8 cellular contexts compared by ENCODE assay signal in the genomic region with DNA sequence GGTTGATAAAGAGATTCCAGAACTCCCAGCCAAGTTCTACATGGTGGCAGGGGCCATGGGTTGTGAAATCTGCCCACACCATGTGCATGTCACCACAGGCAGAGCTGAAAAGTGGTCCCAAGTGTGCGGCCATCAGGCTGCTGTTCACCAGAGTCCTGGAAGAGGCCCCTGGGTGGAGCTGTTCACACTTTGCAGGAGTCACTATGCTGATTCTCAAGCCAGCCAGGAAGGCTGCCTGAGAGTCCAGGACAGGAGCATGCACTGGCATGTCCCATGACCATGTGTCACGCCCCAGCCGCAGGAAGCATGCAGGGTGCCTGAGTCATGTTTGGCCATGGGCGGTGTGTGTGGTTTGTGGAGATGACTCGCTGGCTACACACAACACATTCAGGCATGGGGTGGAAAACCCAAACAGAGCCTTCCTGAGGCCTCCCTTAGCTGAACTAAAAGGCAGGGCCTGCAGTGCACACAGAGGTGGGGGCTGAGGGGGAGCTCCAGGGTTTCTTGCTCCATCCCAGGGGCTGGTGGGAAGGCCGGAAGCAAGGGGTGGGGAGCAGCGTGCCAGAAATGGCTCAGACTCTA. TPM values are rescaled to one million over a fixed set of nuclear protein-coding genes. Genes with fewer than 3 reads are reported as not detected.
DNase-seq lines count a peak whose midpoint lies in the region; ATAC-seq, FAIRE-seq and TF ChIP-seq lines count a peak whose summit lies in the region.

No MANE protein-coding gene starts in this region.

- CTCF ChIA-PET in activated B cell treated with CpG ODN at 0.5 μM for 24 hours (lab: Charles Lee), result interaction anchor here (0.6 to 11.6 kb wide), 8 partner anchors 19 to 291 kb away, joined by 3 to 145 read pairs (median 4); no protein-coding TSS in a partner anchor

- peak; percentile 99 for DNase-seq in AG08395 (ENCODE audit: low spot score)
- DNase-seq in GM19239 (ENCODE audit: insufficient read length, low spot score), result peak; percentile 63
- DNase-seq in HUDEP-2 (lab: John Stamatoyannopoulos, UW; ENCODE audit: unreplicated experiment in 76 of 76), result peak in 73 of 76 experiments; percentile 12 to 88 (median 72)
- peak; percentile 52 for DNase-seq in activated B cell treated with CpG ODN at 0.5 μM for 24 hours
- peak; percentile 94 to 99 for DNase-seq in breast epithelium (ENCODE audit: low spot score in 2 of 2)
- peak; percentile 91 for DNase-seq in lower lobe of right lung
- peak; percentile 46 for DNase-seq in stimulated activated CD8-positive, alpha-beta memory T cell treated with anti-CD3 and anti-CD28 coated beads, Interleukin-15, amount 100 ng/mL, for 24 hours (ENCODE audit: low read depth)
- no peak for DNase-seq in iPS-NIHi7 (ENCODE audit: extremely low spot score)

- intact Hi-C loops in activated B cell treated with CpG ODN at 0.5 μM for 24 hours (cut with micrococcal nuclease), result loop anchor here (1.0 kb wide), 2 partner anchors 48 to 70 kb away; no protein-coding TSS in a partner anchor
- intact Hi-C loops in breast epithelium (cut with DNase I; ENCODE audit: low total_unique reads), result loop anchor here (2.0 to 5.0 kb wide), 2 partner anchors 50 to 84 kb away; partner anchors contain the start of gene VPS37B
- intact Hi-C loops in lower lobe of right lung (cut with DNase I), result no loop called here

- H3K9me3 ChIP-seq in breast epithelium (no peaks in the 10 kb centered on the region), lower lobe of right lung (no peaks in the 10 kb centered on the region)

- no peak for TF ChIP-seq CTCF in activated B cell treated with CpG ODN at 0.5 μM for 24 hours (IDR thresholded peaks at IDR 0.05)
- peak in 1 of 3 donors; percentile 59 for TF ChIP-seq CTCF in breast epithelium (IDR thresholded peaks at IDR 0.05)
- TF ChIP-seq CTCF in lower lobe of right lung (IDR thresholded peaks at IDR 0.05), result peak; percentile 22

- ATAC-seq in activated B cell treated with CpG ODN at 0.5 μM for 24 hours (ENCODE audit: low read depth), result peak; percentile 81
- peak; percentile 80 to 87 for ATAC-seq in lower lobe of right lung

- H3K36me3 ChIP-seq in breast epithelium (no peaks in the 10 kb centered on the region), lower lobe of right lung (no peaks in the 10 kb centered on the region)

- POLR2A ChIA-PET in activated B cell treated with CpG ODN at 0.5 μM for 24 hours (lab: Charles Lee), result interaction anchor here (0.5 to 6.7 kb wide), 10 partner anchors 27 to 286 kb away, joined by 3 to 47 read pairs (median 5); partner anchors contain the start of genes MPHOSPH9, MTRFR and VPS37B

- H3K27ac Mint-ChIP-seq in activated B cell treated with CpG ODN at 0.5 μM for 24 hours, result peak overlapping the region; percentile 68

- no peak for TF ChIP-seq POLR2A in breast epithelium (IDR thresholded peaks at IDR 0.05)

- peak; percentile 94 for FAIRE-seq in GM19239 (lab: Jason Lieb, UNC)

- H3K4me1 ChIP-seq in breast epithelium (peaks cover 30 to 31% of the 10 kb centered on the region in 2 donors), lower lobe of right lung (peaks cover 42% of the 10 kb centered on the region)

- H3K27me3 ChIP-seq in breast epithelium (no peaks in the 10 kb centered on the region), lower lobe of right lung (ENCODE audit: low read depth) (no peaks in the 10 kb centered on the region)

- H3K9me3 Mint-ChIP-seq in activated B cell treated with CpG ODN at 0.5 μM for 24 hours, result no peaks in the 10 kb centered on the region

- H3K4me3 ChIP-seq in breast epithelium (peak overlapping the region in 1 of 3 donors; percentile 49), lower lobe of right lung (no peak overlapping the region)

- peak overlapping the region; percentile 96 to 99 for H3K27ac ChIP-seq in breast epithelium
- H3K27ac ChIP-seq in lower lobe of right lung, result peak overlapping the region; percentile 76

- peaks cover 48% of the 10 kb centered on the region for H3K4me1 Mint-ChIP-seq in activated B cell treated with CpG ODN at 0.5 μM for 24 hours

- peak overlapping the region; percentile 57 for H3K4me3 Mint-ChIP-seq in activated B cell treated with CpG ODN at 0.5 μM for 24 hours

- H3K36me3 Mint-ChIP-seq in activated B cell treated with CpG ODN at 0.5 μM for 24 hours (ENCODE audit: low read depth), result no peaks in the 10 kb centered on the region

- H3K27me3 Mint-ChIP-seq in activated B cell treated with CpG ODN at 0.5 μM for 24 hours, result no peaks in the 10 kb centered on the region

RNA-seq across cellular contexts. Expression of gene ABCB9, which starts 19.5 kb away (rescaled TPM):
- 2.0 and 4.6 TPM in 2 replicates for total RNA-seq in activated B cell treated with CpG ODN at 0.5 μM for 24 hours
- 1 to 10 TPM in 2 of 3 donors, under 1 TPM in 1; 0.96 to 8.6 (median 6.2) TPM for total RNA-seq in breast epithelium
- total RNA-seq in lower lobe of right lung, result 2.9 TPM

RNA-seq across cellular contexts. Expression of gene OGFOD2, which starts 28.3 kb away (rescaled TPM):
- 21.7 and 22.8 TPM in 2 replicates for total RNA-seq in activated B cell treated with CpG ODN at 0.5 μM for 24 hours
- total RNA-seq in breast epithelium, result 10 to 100 TPM in 2 of 3 donors, 1 to 10 TPM in 1; 9.0 to 16.5 (median 12.1) TPM
- total RNA-seq in lower lobe of right lung, result 19.5 TPM

RNA-seq across cellular contexts. Expression of gene ARL6IP4, which starts 33.7 kb away (rescaled TPM):
- total RNA-seq in activated B cell treated with CpG ODN at 0.5 μM for 24 hours, result 163 and 178 TPM in 2 replicates
- total RNA-seq in breast epithelium, result 100 to 1,000 TPM; 196 to 279 (median 234) TPM
- 139 TPM for total RNA-seq in lower lobe of right lung

RNA-seq across cellular contexts. Expression of gene VPS37B, which starts 50.9 kb away (rescaled TPM):
- total RNA-seq in activated B cell treated with CpG ODN at 0.5 μM for 24 hours (51.4 and 54.1 TPM in 2 replicates), breast epithelium (10 to 100 TPM; 15.4 to 37.8 (median 34.4) TPM), lower lobe of right lung (34.5 TPM)
